ENCODE assay signal across 9 cellular contexts in genomic region chr11:132028380-132029240, GRCh38.
DNase-seq lines count a peak whose midpoint lies in the region; ATAC-seq and TF ChIP-seq lines count a peak whose summit lies in the region.
"Had no signal": no experiment of that assay in that cellular context is flagged by ENCODE, and none has a peak within 500 bp of the region (broad histone marks: within the 10 kb centered on the region; RNA-seq: fewer than 3 reads in every experiment).

No MANE protein-coding gene starts in this region.

- H3K9me3 ChIP-seq in mucosa of descending colon, result no peaks in the 10 kb centered on the region
- H3K9me3 ChIP-seq in CD8-positive, alpha-beta memory T cell (ENCODE audit: low read length), result no peaks in the 10 kb centered on the region

- H3K4me3 Mint-ChIP-seq in CD8-positive, alpha-beta memory T cell, result no peak overlapping the region
- no peak overlapping the region for H3K4me3 Mint-ChIP-seq in activated T-helper 2 cell treated with anti-CD3 and anti-CD28 coated beads, Interferon-gamma antibody, Interleukin-2, Interleukin-4, amounts not matched to agents 10 μg/mL and 5 μg/mL and 100 μg/mL, durations not matched to agents 14 hours and 24 hours and 36 hours (ENCODE audit: low read depth)
- H3K4me3 Mint-ChIP-seq: IgD-negative memory B cell had no signal

- DNase-seq in COLO829 (ENCODE audit: low spot score) (peak; percentile 69), NAMALWA (ENCODE audit: low spot score) (peak; percentile 68), dermis blood vessel endothelial cell (peak; percentile 85), mucosa of descending colon (no peak)
- no peak for DNase-seq in CD8-positive, alpha-beta memory T cell
- no peak for DNase-seq in activated T-helper 2 cell treated with anti-CD3 and anti-CD28 coated beads, Interferon-gamma antibody, Interleukin-2, Interleukin-4, amounts not matched to agents 10 μg/mL and 5 μg/mL and 100 μg/mL, durations not matched to agents 14 hours and 24 hours and 36 hours (ENCODE audit: low spot score)

- POLR2A ChIA-PET in CD8-positive, alpha-beta memory T cell (lab: Charles Lee), result no interaction called here

- ATAC-seq in GM19324 (IDR thresholded peaks at IDR 0.05; ENCODE audit: low FRiP score, unreplicated experiment) (peak; percentile 62), mucosa of descending colon (peak; percentile 39), GM18502 (IDR thresholded peaks at IDR 0.05; ENCODE audit: poor library complexity, unreplicated experiment) (no peak)

- H3K4me1 Mint-ChIP-seq in CD8-positive, alpha-beta memory T cell, result no peaks in the 10 kb centered on the region
- H3K4me1 Mint-ChIP-seq in activated T-helper 2 cell treated with anti-CD3 and anti-CD28 coated beads, Interferon-gamma antibody, Interleukin-2, Interleukin-4, amounts not matched to agents 10 μg/mL and 5 μg/mL and 100 μg/mL, durations not matched to agents 14 hours and 24 hours and 36 hours (ENCODE audit: low read depth), result no peaks in the 10 kb centered on the region
- H3K4me1 Mint-ChIP-seq: IgD-negative memory B cell had no signal

- no peaks in the 10 kb centered on the region for H3K27me3 ChIP-seq in CD8-positive, alpha-beta memory T cell (ENCODE audit: insufficient read depth, low read length, poor library complexity, severe bottlenecking)

- no peaks in the 10 kb centered on the region for H3K4me1 ChIP-seq in mucosa of descending colon (ENCODE audit: low read depth)
- no peaks in the 10 kb centered on the region for H3K4me1 ChIP-seq in CD8-positive, alpha-beta memory T cell (ENCODE audit: insufficient read depth, low read length)

- H3K27me3 Mint-ChIP-seq in CD8-positive, alpha-beta memory T cell, result peaks cover 0 to 2% of the 10 kb centered on the region in 2 donors
- H3K27me3 Mint-ChIP-seq in activated T-helper 2 cell treated with anti-CD3 and anti-CD28 coated beads, Interferon-gamma antibody, Interleukin-2, Interleukin-4, amounts not matched to agents 10 μg/mL and 5 μg/mL and 100 μg/mL, durations not matched to agents 14 hours and 24 hours and 36 hours (ENCODE audit: low read depth), result no peaks in the 10 kb centered on the region

- H3K36me3 ChIP-seq in mucosa of descending colon (ENCODE audit: low read depth), result no peaks in the 10 kb centered on the region
- H3K36me3 ChIP-seq in CD8-positive, alpha-beta memory T cell (ENCODE audit: insufficient read depth, low read length), result no peaks in the 10 kb centered on the region

- H3K27ac Mint-ChIP-seq in CD8-positive, alpha-beta memory T cell, result no peak overlapping the region
- no peak overlapping the region for H3K27ac Mint-ChIP-seq in activated T-helper 2 cell treated with anti-CD3 and anti-CD28 coated beads, Interferon-gamma antibody, Interleukin-2, Interleukin-4, amounts not matched to agents 10 μg/mL and 5 μg/mL and 100 μg/mL, durations not matched to agents 14 hours and 24 hours and 36 hours
- H3K27ac Mint-ChIP-seq: IgD-negative memory B cell had no signal

- intact Hi-C loops in mucosa of descending colon (cut with DNase I, micrococcal nuclease), result no loop called here
- intact Hi-C loops in activated T-helper 2 cell treated with anti-CD3 and anti-CD28 coated beads, Interferon-gamma antibody, Interleukin-2, Interleukin-4, amounts not matched to agents 10 μg/mL and 5 μg/mL and 100 μg/mL, durations not matched to agents 14 hours and 24 hours and 36 hours (cut with micrococcal nuclease), result loop anchor here (5.0 kb wide), 1 partner anchor 281 kb away; no protein-coding TSS in a partner anchor

- TF ChIP-seq CTCF in mucosa of descending colon (IDR thresholded peaks at IDR 0.05), result no peak

- H3K9me3 Mint-ChIP-seq in CD8-positive, alpha-beta memory T cell, result peaks cover 0 to 12% (median 4%) of the 10 kb centered on the region in 5 donors
- no peaks in the 10 kb centered on the region for H3K9me3 Mint-ChIP-seq in activated T-helper 2 cell treated with anti-CD3 and anti-CD28 coated beads, Interferon-gamma antibody, Interleukin-2, Interleukin-4, amounts not matched to agents 10 μg/mL and 5 μg/mL and 100 μg/mL, durations not matched to agents 14 hours and 24 hours and 36 hours

- CTCF ChIA-PET in CD8-positive, alpha-beta memory T cell (lab: Charles Lee), result no interaction called here

- no peak overlapping the region for H3K27ac ChIP-seq in CD8-positive, alpha-beta memory T cell (ENCODE audit: low read depth, low read length)

- H3K36me3 Mint-ChIP-seq in CD8-positive, alpha-beta memory T cell, result no peaks in the 10 kb centered on the region
- no peaks in the 10 kb centered on the region for H3K36me3 Mint-ChIP-seq in activated T-helper 2 cell treated with anti-CD3 and anti-CD28 coated beads, Interferon-gamma antibody, Interleukin-2, Interleukin-4, amounts not matched to agents 10 μg/mL and 5 μg/mL and 100 μg/mL, durations not matched to agents 14 hours and 24 hours and 36 hours (ENCODE audit: low read depth)
- H3K36me3 Mint-ChIP-seq: IgD-negative memory B cell had no signal

- no peak overlapping the region for H3K4me3 ChIP-seq in mucosa of descending colon
- H3K4me3 ChIP-seq in CD8-positive, alpha-beta memory T cell (ENCODE audit: low read length), result no peak overlapping the region

Comparison
In these comparisons a context has a peak if more than half of its experiments do, and no peak if none do; other contexts are left out.
1. DNase-seq: peak in COLO829 (single experiment), NAMALWA (single experiment) and dermis blood vessel endothelial cell (single experiment); none in mucosa of descending colon (0 of 3), CD8-positive, alpha-beta memory T cell (0 of 5) and activated T-helper 2 cell treated with anti-CD3 and anti-CD28 coated beads, Interferon-gamma antibody, Interleukin-2, Interleukin-4, amounts not matched to agents 10 μg/mL and 5 μg/mL and 100 μg/mL, durations not matched to agents 14 hours and 24 hours and 36 hours (single experiment).